10 cellular contexts compared by ENCODE assay signal in genomic region chr1:93605812-93606512, GRCh38.
DNase-seq lines count a peak whose midpoint lies in the region; ATAC-seq and TF ChIP-seq lines count a peak whose summit lies in the region.
"Had no signal": no experiment of that assay in that cellular context is flagged by ENCODE, and none has a peak within 500 bp of the region (broad histone marks: within the 10 kb centered on the region; RNA-seq: fewer than 3 reads in every experiment).

No MANE protein-coding gene starts in this region.

- H2BK5ac ChIP-seq in mesenchymal stem cell (ENCODE audit: low read depth, low read length, poor library complexity, severe bottlenecking) = no peak overlapping the region

- 36% methylated on average over 4 of the region's 4 CpGs for WGBS in mesenchymal stem cell

- peaks cover 10% of the 10 kb centered on the region for H3K79me1 ChIP-seq in mesenchymal stem cell (replicated peaks; ENCODE audit: low read length, poor library complexity, severe bottlenecking)

- peak overlapping the region; percentile 35 for H3K9ac ChIP-seq in mesenchymal stem cell (ENCODE audit: low read length)

- TF ChIP-seq CTCF in AG10803 (conservative IDR thresholded peaks at IDR 0.05; ENCODE audit: low read length) (no peak), upper lobe of right lung (IDR thresholded peaks at IDR 0.05) (no peak)

- H3K4me3 ChIP-seq in AG10803 (ENCODE audit: low read length) = no peak overlapping the region
- no peak overlapping the region for H3K4me3 ChIP-seq in MG63
- no peak overlapping the region for H3K4me3 ChIP-seq in mesenchymal stem cell (ENCODE audit: insufficient read depth in 1 of 2, low read depth in 1 of 2, low read length in 2 of 2)
- no peak overlapping the region for H3K4me3 ChIP-seq in upper lobe of right lung
- no peak overlapping the region for H3K4me3 ChIP-seq in effector memory CD4-positive, alpha-beta T cell (ENCODE audit: insufficient read depth, low read depth, low read length, poor library complexity, severe bottlenecking)

- peak overlapping the region; percentile 40 for H2AK5ac ChIP-seq in mesenchymal stem cell (ENCODE audit: low read length, severe bottlenecking)

- H2BK15ac ChIP-seq in mesenchymal stem cell (ENCODE audit: low read depth, poor library complexity, severe bottlenecking) = no peak overlapping the region

- H3K36me3 ChIP-seq in MG63 (no peaks in the 10 kb centered on the region), mesenchymal stem cell (ENCODE audit: control insufficient read depth in 1 of 2, insufficient read depth in 2 of 2, low read depth in 1 of 2, low read length in 2 of 2) (peaks cover 0 to under 1% of the 10 kb centered on the region in 2 experiments), upper lobe of right lung (no peaks in the 10 kb centered on the region)
- no peaks in the 10 kb centered on the region for H3K36me3 ChIP-seq in effector memory CD4-positive, alpha-beta T cell (ENCODE audit: control insufficient read depth, insufficient read depth, low read length)

- no peak overlapping the region for H2AFZ ChIP-seq in mesenchymal stem cell (ENCODE audit: low read depth, low read length)

- H3K27me3 ChIP-seq in MG63 (no peaks in the 10 kb centered on the region), mesenchymal stem cell (ENCODE audit: control insufficient read depth in 1 of 2, insufficient read depth in 1 of 2, low read length in 2 of 2) (no peaks in the 10 kb centered on the region), upper lobe of right lung (no peaks in the 10 kb centered on the region)
- no peaks in the 10 kb centered on the region for H3K27me3 ChIP-seq in effector memory CD4-positive, alpha-beta T cell (replicated peaks; ENCODE audit: control insufficient read depth, insufficient read depth, low read length, poor library complexity, severe bottlenecking)

- H3K9me3 ChIP-seq in MG63 (no peaks in the 10 kb centered on the region), mesenchymal stem cell (ENCODE audit: control insufficient read depth, low read length) (no peaks in the 10 kb centered on the region), upper lobe of right lung (no peaks in the 10 kb centered on the region)
- no peaks in the 10 kb centered on the region for H3K9me3 ChIP-seq in effector memory CD4-positive, alpha-beta T cell (ENCODE audit: control insufficient read depth, low read length)

- no peak for ATAC-seq in upper lobe of right lung
- ATAC-seq in HG03045 (IDR thresholded peaks at IDR 0.05; ENCODE audit: unreplicated experiment) = no peak

- no peak overlapping the region for H4K91ac ChIP-seq in mesenchymal stem cell (ENCODE audit: low read length)

- peaks cover 27% of the 10 kb centered on the region for H3K4me1 ChIP-seq in mesenchymal stem cell (ENCODE audit: control insufficient read depth, insufficient read depth, low read depth, low read length)
- peaks cover 7% of the 10 kb centered on the region for H3K4me1 ChIP-seq in upper lobe of right lung
- no peaks in the 10 kb centered on the region for H3K4me1 ChIP-seq in effector memory CD4-positive, alpha-beta T cell (ENCODE audit: control insufficient read depth, insufficient read depth, low read length, poor library complexity, severe bottlenecking)

- no peak overlapping the region for H3K4me2 ChIP-seq in mesenchymal stem cell (ENCODE audit: low read length, poor library complexity, severe bottlenecking)

- H3K27ac ChIP-seq in mesenchymal stem cell (ENCODE audit: low read length, poor library complexity, severe bottlenecking) (peak overlapping the region; percentile 28), upper lobe of right lung (no peak overlapping the region)
- no peak overlapping the region for H3K27ac ChIP-seq in effector memory CD4-positive, alpha-beta T cell (ENCODE audit: insufficient read depth, low read length, poor library complexity, severe bottlenecking)

- intact Hi-C loops in upper lobe of right lung (cut with DNase I) = no loop called here

- DNase-seq in AG10803 (ENCODE audit: low read depth) = peak; percentile 92
- DNase-seq in MG63 = peak; percentile 74
- peak; percentile 79 for DNase-seq in dedifferentiated amniotic fluid mesenchymal stem cell (ENCODE audit: extremely low spot score)
- peak; percentile 91 for DNase-seq in mesenchymal stem cell
- DNase-seq in upper lobe of right lung = no peak
- no peak for DNase-seq in effector memory CD4-positive, alpha-beta T cell
- no peak for DNase-seq in NCI-H2029 treated with DMSO at 0.1 percent for 48 hours (lab: John Stamatoyannopoulos, UW)
- DNase-seq: activated T-cell treated with anti-CD3 and anti-CD28 coated beads, Interleukin-2, amount 50 U/mL, for 48 hours; naive B cell had no signal

- no peak overlapping the region for H4K8ac ChIP-seq in mesenchymal stem cell (ENCODE audit: low read length)

- no peak overlapping the region for H3K14ac ChIP-seq in mesenchymal stem cell (ENCODE audit: low read length in 2 of 2)

- no peak overlapping the region for H3K23ac ChIP-seq in mesenchymal stem cell (ENCODE audit: low read length in 2 of 2)

- no peak overlapping the region for H2BK12ac ChIP-seq in mesenchymal stem cell (ENCODE audit: low read length in 2 of 2)

- no peak overlapping the region for H3K4ac ChIP-seq in mesenchymal stem cell (ENCODE audit: low read depth in 1 of 2, low read length in 2 of 2)

- no peak overlapping the region for H2BK120ac ChIP-seq in mesenchymal stem cell (ENCODE audit: low read depth, low read length)

- H3K18ac ChIP-seq in mesenchymal stem cell (ENCODE audit: low read depth in 1 of 2, low read length in 2 of 2) = peak overlapping the region in 1 of 2 experiments; percentile 38

Comparison
In these comparisons a context has a peak if more than half of its experiments do, and no peak if none do; other contexts are left out.
1. DNase-seq: peak in AG10803 (single experiment), MG63 (single experiment), dedifferentiated amniotic fluid mesenchymal stem cell (single experiment) and mesenchymal stem cell (single experiment); none in upper lobe of right lung (single experiment), effector memory CD4-positive, alpha-beta T cell (0 of 3) and NCI-H2029 treated with DMSO at 0.1 percent for 48 hours (single experiment).